ENCODE assay signal across 8 cellular contexts in the genomic region with DNA sequence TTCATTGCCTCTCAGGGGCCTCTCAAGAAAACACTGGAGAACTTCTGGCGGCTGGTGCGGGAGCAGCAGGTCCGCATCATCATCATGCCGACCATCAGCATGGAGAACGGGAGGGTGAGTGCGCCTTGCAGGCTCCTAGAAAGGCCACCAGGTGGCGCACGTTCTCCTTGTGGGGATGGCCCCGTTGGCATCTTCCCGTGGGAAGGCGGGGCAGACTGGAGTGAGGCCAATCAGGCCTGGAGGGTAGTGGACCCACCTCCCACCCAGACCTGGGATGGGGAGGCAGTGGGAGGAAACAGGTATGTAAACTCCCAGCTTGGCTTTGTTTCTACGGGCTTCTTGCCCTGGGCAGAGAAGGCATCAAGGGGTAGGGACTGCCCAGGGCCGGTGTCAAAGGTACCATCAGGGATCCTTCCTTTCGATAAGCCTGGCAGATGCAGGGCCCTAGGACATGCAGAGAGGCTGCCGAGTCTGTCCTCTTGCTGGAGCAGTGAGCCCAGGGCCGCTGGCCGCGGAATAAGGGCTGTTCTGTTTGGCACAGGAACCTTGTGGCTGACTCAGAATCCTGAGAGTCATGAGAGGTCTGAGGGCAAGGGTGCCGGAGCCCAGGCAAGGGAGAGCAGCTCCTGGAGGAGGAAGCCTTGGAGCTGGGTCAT. TPM values are rescaled to one million over a fixed set of nuclear protein-coding genes. Genes with fewer than 3 reads are reported as not detected.
DNase-seq lines count a peak whose midpoint lies in the region; ATAC-seq and TF ChIP-seq lines count a peak whose summit lies in the region.

No MANE protein-coding gene starts in this region.

- intact Hi-C loops in CD14-positive monocyte (cut with micrococcal nuclease) (no loop called here), stomach (cut with DNase I; ENCODE audit: low total_unique reads) (loop anchor here (10.0 kb wide), 1 partner anchor 161 kb away; a partner anchor contains a TSS)

- WGBS in stomach, 5 donors, result 3 to 14% (median 7%) methylated on average over 8 to 19 of the region's 19 CpGs

- no peaks in the 10 kb centered on the region for H3F3A ChIP-seq in neural cell (ENCODE audit: insufficient read depth, low read length, poor library complexity, severe bottlenecking)

- no peaks in the 10 kb centered on the region for H4K20me1 ChIP-seq in neural cell (ENCODE audit: insufficient read depth)

- H3K9ac ChIP-seq in neural cell (ENCODE audit: low read length), result no peak overlapping the region

- H3K4me1 ChIP-seq in stomach, result peaks cover 9 to 18% (median 16%) of the 10 kb centered on the region in 4 donors

- peak overlapping the region; percentile 34 to 77 for H3K4me3 Mint-ChIP-seq in CD14-positive monocyte

- H2AFZ ChIP-seq in neural cell (ENCODE audit: low read depth, low read length), result no peak overlapping the region

- H3K27ac ChIP-seq in neural cell (ENCODE audit: low read length) (no peak overlapping the region), stomach (peak overlapping the region in 1 of 5 donors; percentile 55)

- no peaks in the 10 kb centered on the region for H3K36me3 ChIP-seq in neural cell (ENCODE audit: insufficient read depth, low read length)
- H3K36me3 ChIP-seq in stomach, result no peaks in the 10 kb centered on the region

- peak overlapping the region in 3 of 7 donors; percentile 41 to 60 (median 54) for H3K27ac Mint-ChIP-seq in CD14-positive monocyte

- peaks cover 0 to 13% (median 6%) of the 10 kb centered on the region in 7 donors for H3K9me3 Mint-ChIP-seq in CD14-positive monocyte

- no peaks in the 10 kb centered on the region for H3K79me2 ChIP-seq in neural cell (replicated peaks; ENCODE audit: insufficient read depth, low read length)

- peak overlapping the region; percentile 9 for H3K4me3 ChIP-seq in fibroblast of pulmonary artery (replicated peaks; ENCODE audit: low read depth, low read length)
- no peak overlapping the region for H3K4me3 ChIP-seq in neural cell (ENCODE audit: low read length)
- H3K4me3 ChIP-seq in stomach, result peak overlapping the region in 1 of 4 donors; percentile 15

- H3K4me2 ChIP-seq in neural cell (ENCODE audit: low read length), result no peak overlapping the region

- peaks cover 11 to 40% (median 18%) of the 10 kb centered on the region in 3 donors for H3K27me3 Mint-ChIP-seq in CD14-positive monocyte (ENCODE audit: low read depth in 3 of 3)

- peaks cover 9% of the 10 kb centered on the region for H3K4me1 Mint-ChIP-seq in CD14-positive monocyte

- H3K9me3 ChIP-seq in neural cell (ENCODE audit: low read length) (no peaks in the 10 kb centered on the region), stomach (no peaks in the 10 kb centered on the region)

- no peaks in the 10 kb centered on the region for H3K27me3 ChIP-seq in neural cell (ENCODE audit: insufficient read depth, low read depth, low read length)
- H3K27me3 ChIP-seq in stomach, result peaks cover 0 to 32% (median 0%) of the 10 kb centered on the region in 3 donors

- TF ChIP-seq RAD21 in neural cell (conservative IDR thresholded peaks at IDR 0.05), result peak; percentile 46

- TF ChIP-seq CTCF in CD14-positive monocyte (IDR thresholded peaks at IDR 0.05), result peak; percentile 99
- TF ChIP-seq CTCF in fibroblast of pulmonary artery (IDR thresholded peaks at IDR 0.05; ENCODE audit: low read length, missing control alignments), result peak; percentile 97
- peak; percentile 63 for TF ChIP-seq CTCF in neural cell (IDR thresholded peaks at IDR 0.05; ENCODE audit: poor library complexity, severe bottlenecking)
- peak in 5 of 7 experiments; percentile 72 to 95 (median 91) for TF ChIP-seq CTCF in stomach (IDR thresholded peaks at IDR 0.05)

- ATAC-seq in GM19467 (IDR thresholded peaks at IDR 0.05; ENCODE audit: unreplicated experiment), result peak; percentile 64

- no peaks in the 10 kb centered on the region for H3K9me2 ChIP-seq in neural cell (ENCODE audit: insufficient read depth, low read length)

- TF ChIP-seq EP300 in neural cell (conservative IDR thresholded peaks at IDR 0.05; ENCODE audit: poor library complexity, severe bottlenecking), result no peak
- TF ChIP-seq EP300 in stomach (IDR thresholded peaks at IDR 0.05), result no peak

- no peak for DNase-seq in CD14-positive monocyte (ENCODE audit: low spot score)
- peak; percentile 53 for DNase-seq in KG1 (lab: John Stamatoyannopoulos, UW)
- peak; percentile 64 for DNase-seq in RPMI8226
- DNase-seq in activated T-cell treated with anti-CD3 and anti-CD28 coated beads, Interleukin-2, amount 50 U/mL, for 48 hours, result peak; percentile 86 to 87
- DNase-seq in fibroblast of pulmonary artery (ENCODE audit: low read depth), result peak; percentile 81
- DNase-seq in stomach, result peak; percentile 82

- TF ChIP-seq POLR2A in stomach (IDR thresholded peaks at IDR 0.05), result no peak

- H3K36me3 Mint-ChIP-seq in CD14-positive monocyte, result no peaks in the 10 kb centered on the region

TF ChIP-seq in neural cell, 6 proteins besides CTCF, POLR2A, EP300 and RAD21:
- peak; percentile 61 for TF ChIP-seq SMC3 (conservative IDR thresholded peaks at IDR 0.05; ENCODE audit: poor library complexity)
- TF ChIP-seq, protein P1, sequence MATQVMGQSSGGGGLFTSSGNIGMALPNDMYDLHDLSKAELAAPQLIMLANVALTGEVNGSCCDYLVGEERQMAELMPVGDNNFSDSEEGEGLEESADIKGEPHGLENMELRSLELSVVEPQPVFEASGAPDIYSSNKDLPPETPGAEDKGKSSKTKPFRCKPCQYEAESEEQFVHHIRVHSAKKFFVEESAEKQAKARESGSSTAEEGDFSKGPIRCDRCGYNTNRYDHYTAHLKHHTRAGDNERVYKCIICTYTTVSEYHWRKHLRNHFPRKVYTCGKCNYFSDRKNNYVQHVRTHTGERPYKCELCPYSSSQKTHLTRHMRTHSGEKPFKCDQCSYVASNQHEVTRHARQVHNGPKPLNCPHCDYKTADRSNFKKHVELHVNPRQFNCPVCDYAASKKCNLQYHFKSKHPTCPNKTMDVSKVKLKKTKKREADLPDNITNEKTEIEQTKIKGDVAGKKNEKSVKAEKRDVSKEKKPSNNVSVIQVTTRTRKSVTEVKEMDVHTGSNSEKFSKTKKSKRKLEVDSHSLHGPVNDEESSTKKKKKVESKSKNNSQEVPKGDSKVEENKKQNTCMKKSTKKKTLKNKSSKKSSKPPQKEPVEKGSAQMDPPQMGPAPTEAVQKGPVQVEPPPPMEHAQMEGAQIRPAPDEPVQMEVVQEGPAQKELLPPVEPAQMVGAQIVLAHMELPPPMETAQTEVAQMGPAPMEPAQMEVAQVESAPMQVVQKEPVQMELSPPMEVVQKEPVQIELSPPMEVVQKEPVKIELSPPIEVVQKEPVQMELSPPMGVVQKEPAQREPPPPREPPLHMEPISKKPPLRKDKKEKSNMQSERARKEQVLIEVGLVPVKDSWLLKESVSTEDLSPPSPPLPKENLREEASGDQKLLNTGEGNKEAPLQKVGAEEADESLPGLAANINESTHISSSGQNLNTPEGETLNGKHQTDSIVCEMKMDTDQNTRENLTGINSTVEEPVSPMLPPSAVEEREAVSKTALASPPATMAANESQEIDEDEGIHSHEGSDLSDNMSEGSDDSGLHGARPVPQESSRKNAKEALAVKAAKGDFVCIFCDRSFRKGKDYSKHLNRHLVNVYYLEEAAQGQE (IDR thresholded peaks at IDR 0.05; ENCODE audit: borderline replicate concordance), result no peak
TF ChIP-seq in neural cell: peak in this region for 1.

RNA-seq across cellular contexts. Expression of a gene that starts 18.9 kb away (rescaled TPM):
- polyA plus RNA-seq in CD14-positive monocyte, result 10 to 100 TPM; 80.0 to 92.4 TPM
- polyA plus RNA-seq in neural cell, result 67.1 and 74.8 TPM in 2 replicates
- 75.0 and 75.2 TPM in 2 replicates for polyA minus RNA-seq in neural cell
- total RNA-seq in stomach, result 100 to 1,000 TPM in 3 of 5 donors, 10 to 100 TPM in 2; 34.6 to 157 (median 145) TPM
- polyA plus RNA-seq in stomach, result 10 to 100 TPM; 14.4 to 26.1 (median 15.9) TPM
